ENCODE assay signal across 26 cellular contexts in genomic region chrX:147927220-147927619, GRCh38. TPM values are rescaled to one million over a fixed set of nuclear protein-coding genes. Genes with fewer than 3 reads are reported as not detected.
"Had no signal": no experiment of that assay in that cellular context is flagged by ENCODE, and none has a peak within 500 bp of the region (broad histone marks: within the 10 kb centered on the region; RNA-seq: fewer than 3 reads in every experiment).

No MANE protein-coding gene starts in this region.

- H3K27me3 Mint-ChIP-seq: IgD-negative memory B cell had no signal

- H3K4me3 ChIP-seq: K562, SJSA1, SK-N-MC had no signal

- H3K9me3 ChIP-seq: SJSA1 had no signal

- H3K9me3 Mint-ChIP-seq: IgD-negative memory B cell had no signal

- H3K4me1 ChIP-seq: SJSA1 had no signal

- H3K27me3 ChIP-seq: SJSA1 had no signal

- DNase-seq: Kasumi-1, MM.1S, NCI-H1092 treated with DMSO at 0.1 percent for 48 hours, NCI-H1436, NCI-H187, NCI-H2029, NCI-H2081 treated with DMSO at 0.1 percent for 48 hours, NCI-H2171, NCI-H226, NCI-H446, NCI-H510A, NCI-H524 treated with DMSO at 0.1 percent for 48 hours, NCI-H69, NCI-H774, Right ventricle myocardium superior, RPMI8226, SIG-M5 had no signal

- H3K4me3 Mint-ChIP-seq: IgD-negative memory B cell had no signal

- H3K27ac ChIP-seq: HL-60, KMS-11, SJSA1, SK-N-MC had no signal

- FAIRE-seq: HTR-8/SVneo, K562, RCC 7860 had no signal

- ATAC-seq: K562 had no signal

- H3K36me3 ChIP-seq: SJSA1 had no signal

- H3K27ac Mint-ChIP-seq: IgD-negative memory B cell had no signal

RNA-seq across cellular contexts. Expression of gene FMR1NB, which starts 53.9 kb away (rescaled TPM):
- total RNA-seq: M059J, Right ventricle myocardium superior, SJSA1 had no signal
- polyA plus RNA-seq: IgD-negative memory B cell had no signal
